26 cellular contexts compared by ENCODE assay signal in the genomic region with DNA sequence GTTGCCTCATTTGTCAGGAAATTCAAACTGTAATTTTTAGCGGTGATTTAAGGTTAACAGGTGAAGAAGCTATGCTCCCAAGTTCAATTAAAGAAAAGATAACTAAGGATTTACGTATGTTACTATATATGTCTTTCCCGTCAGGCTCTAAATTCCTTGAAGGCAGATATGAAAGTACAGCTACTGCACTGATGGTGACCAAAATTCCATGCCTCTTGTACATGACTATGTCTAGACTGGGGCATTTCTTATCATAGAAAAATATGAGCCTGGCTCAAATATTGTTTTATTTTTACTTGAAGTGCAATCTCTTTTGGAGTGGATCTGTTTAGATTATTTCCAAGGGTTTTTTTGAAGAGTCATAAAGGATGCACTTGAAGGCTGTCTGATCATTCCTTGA.
"Had no signal": no experiment of that assay in that cellular context is flagged by ENCODE, and none has a peak within 500 bp of the region (broad histone marks: within the 10 kb centered on the region; RNA-seq: fewer than 3 reads in every experiment).

No MANE protein-coding gene starts in this region.

- H3K9me3 Mint-ChIP-seq: activated B cell treated with CpG ODN at 0.5 μM for 24 hours; activated T-cell treated with anti-CD3 and anti-CD28 coated beads, Interleukin-2, amount 50 U/mL, for 24 hours; activated T-helper 2 cell treated with anti-CD3 and anti-CD28 coated beads, Interferon-gamma antibody, Interleukin-2, Interleukin-4, amounts not matched to agents 10 μg/mL and 5 μg/mL and 100 μg/mL, durations not matched to agents 14 hours and 24 hours and 36 hours; effector memory CD8-positive, alpha-beta T cell; natural killer cell treated with Interleukin-12 subunit alpha and Interleukin-12 subunit beta and Interleukin-15 and Interleukin-18, amount 100 ng/mL, for 72 hours had no signal

- H3K27me3 ChIP-seq: body of pancreas, gastrocnemius medialis, neutrophil, upper lobe of right lung had no signal

- H3K79me2 ChIP-seq: parathyroid adenoma had no signal

- DNase-seq: activated B cell treated with CpG ODN at 0.5 μM for 24 hours; activated CD4-positive, alpha-beta T cell treated with anti-CD3 and anti-CD28 coated beads for 36 hours; activated CD4-positive, alpha-beta T cell treated with anti-CD3 and anti-CD28 coated beads, Interleukin-2, amount 50 U/mL, for 4 hours; activated CD8-positive, alpha-beta memory T cell treated with anti-CD3 and anti-CD28 coated beads for 24 hours; activated CD8-positive, alpha-beta memory T cell treated with anti-CD3 and anti-CD28 coated beads, Interleukin-2, amount 50 U/mL, for 4 hours; activated naive CD4-positive, alpha-beta T cell; activated naive CD8-positive, alpha-beta T cell treated with anti-CD3 and anti-CD28 coated beads for 36 hours; activated T-cell treated with anti-CD3 and anti-CD28 coated beads, Interleukin-2, amount 50 U/mL, for 24 hours; body of pancreas; effector memory CD8-positive, alpha-beta T cell; gastrocnemius medialis; midbrain; stimulated activated CD4-positive, alpha-beta T cell treated with anti-CD3 and anti-CD28 coated beads, Interleukin-2, amount 100 ng/mL, for 48 hours; stimulated activated CD8-positive, alpha-beta memory T cell treated with anti-CD3 and anti-CD28 coated beads, Interleukin-4, amount 100 ng/mL, for 48 hours; stimulated activated naive CD4-positive, alpha-beta T cell treated with Interleukin-2 at 50 U/mL for 16 hours; upper lobe of right lung had no signal

- H3K27me3 Mint-ChIP-seq: activated B cell treated with CpG ODN at 0.5 μM for 24 hours; activated CD4-positive, alpha-beta T cell treated with anti-CD3 and anti-CD28 coated beads for 36 hours; activated naive CD8-positive, alpha-beta T cell treated with anti-CD3 and anti-CD28 coated beads for 36 hours; activated T-cell treated with anti-CD3 and anti-CD28 coated beads, Interleukin-2, amount 50 U/mL, for 24 hours; effector memory CD8-positive, alpha-beta T cell had no signal

- FAIRE-seq: endothelial cell of umbilical vein, keratinocyte had no signal

- H3K36me3 Mint-ChIP-seq: activated naive CD8-positive, alpha-beta T cell treated with anti-CD3 and anti-CD28 coated beads for 36 hours; natural killer cell treated with Interleukin-12 subunit alpha and Interleukin-12 subunit beta and Interleukin-15 and Interleukin-18, amount 100 ng/mL, for 72 hours had no signal

- H3K4me3 Mint-ChIP-seq: activated B cell treated with CpG ODN at 0.5 μM for 24 hours; activated CD4-positive, alpha-beta T cell treated with anti-CD3 and anti-CD28 coated beads for 36 hours; activated naive CD8-positive, alpha-beta T cell treated with anti-CD3 and anti-CD28 coated beads for 36 hours; activated T-cell treated with anti-CD3 and anti-CD28 coated beads, Interleukin-2, amount 50 U/mL, for 24 hours; effector memory CD8-positive, alpha-beta T cell; natural killer cell treated with Interleukin-12 subunit alpha and Interleukin-12 subunit beta and Interleukin-15 and Interleukin-18, amount 100 ng/mL, for 72 hours; T-helper 1 cell treated with Interleukin-12 subunit alpha and Interleukin-12 subunit beta and Interleukin-4 antibody, amounts not matched to agents 30 μg/mL and 1 μg/mL, for 36 hours had no signal

- H3K9me3 ChIP-seq: body of pancreas, gastrocnemius medialis, neutrophil, upper lobe of right lung had no signal

- ATAC-seq: activated CD4-positive, alpha-beta T cell treated with anti-CD3 and anti-CD28 coated beads for 36 hours; body of pancreas; effector memory CD8-positive, alpha-beta T cell; esophagus mucosa; gastrocnemius medialis; left lobe of liver; natural killer cell treated with Interleukin-12 subunit alpha and Interleukin-12 subunit beta and Interleukin-15 and Interleukin-18, amount 100 ng/mL, for 72 hours; sciatic nerve; upper lobe of right lung had no signal

- H3K27ac Mint-ChIP-seq: activated B cell treated with CpG ODN at 0.5 μM for 24 hours; activated CD4-positive, alpha-beta T cell treated with anti-CD3 and anti-CD28 coated beads for 36 hours; activated naive CD8-positive, alpha-beta T cell treated with anti-CD3 and anti-CD28 coated beads for 36 hours; activated T-cell treated with anti-CD3 and anti-CD28 coated beads, Interleukin-2, amount 50 U/mL, for 24 hours; activated T-helper 2 cell treated with anti-CD3 and anti-CD28 coated beads, Interferon-gamma antibody, Interleukin-2, Interleukin-4, amounts not matched to agents 10 μg/mL and 5 μg/mL and 100 μg/mL, durations not matched to agents 14 hours and 24 hours and 36 hours; effector memory CD8-positive, alpha-beta T cell; natural killer cell treated with Interleukin-12 subunit alpha and Interleukin-12 subunit beta and Interleukin-15 and Interleukin-18, amount 100 ng/mL, for 72 hours; T-helper 1 cell treated with Interleukin-12 subunit alpha and Interleukin-12 subunit beta and Interleukin-4 antibody, amounts not matched to agents 30 μg/mL and 1 μg/mL, for 36 hours had no signal

- H3K4me1 ChIP-seq: body of pancreas, upper lobe of right lung had no signal

- H3K36me3 ChIP-seq: gastrocnemius medialis, neutrophil, upper lobe of right lung had no signal

- H3K4me3 ChIP-seq: body of pancreas, gastrocnemius medialis, upper lobe of right lung had no signal

- H3K27ac ChIP-seq: body of pancreas, gastrocnemius medialis, neutrophil, parathyroid adenoma, upper lobe of right lung had no signal

- H3K9ac ChIP-seq: parathyroid adenoma had no signal
